8 cellular contexts compared by ENCODE assay signal in the genomic region with DNA sequence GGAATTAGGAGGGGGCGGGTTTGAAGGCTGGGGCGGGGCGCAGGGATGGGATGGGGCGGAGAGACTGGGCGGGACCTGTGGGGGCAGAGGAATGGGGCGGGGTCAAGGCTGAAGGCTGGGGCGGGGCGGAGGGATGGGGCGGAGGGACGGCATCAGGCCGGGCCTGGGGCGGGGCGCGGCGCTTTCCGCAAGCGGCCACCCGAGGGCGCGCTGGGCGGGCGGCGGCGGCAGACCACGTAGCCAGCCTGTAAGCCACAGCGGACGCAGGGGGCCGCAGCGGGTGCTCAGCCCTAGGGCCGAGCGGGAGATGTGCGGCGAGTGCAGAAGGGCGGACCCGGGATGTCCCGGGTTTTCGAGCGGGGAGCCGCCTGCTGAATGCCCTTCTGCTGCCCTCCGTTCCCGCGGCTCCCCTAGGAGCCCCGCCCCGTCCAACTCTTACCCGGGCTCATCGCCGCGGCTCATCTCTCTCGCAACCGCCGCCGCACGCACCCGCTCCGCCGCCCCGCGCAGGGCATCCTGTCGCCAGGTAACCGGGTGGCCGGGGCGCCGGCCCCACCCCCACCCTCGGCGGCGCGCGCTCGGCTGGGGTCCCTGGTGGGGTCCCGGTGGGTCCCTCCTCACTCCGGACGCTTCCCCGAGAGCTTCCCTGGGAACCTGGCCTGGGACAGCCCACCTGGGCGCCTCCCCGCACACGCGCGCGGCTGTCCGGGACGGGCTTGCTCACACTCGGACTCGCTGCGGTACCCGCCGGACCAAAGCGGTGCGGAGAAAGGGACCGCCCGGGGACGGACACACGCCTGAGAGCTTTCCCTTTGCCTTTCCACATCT. TPM values are rescaled to one million over a fixed set of nuclear protein-coding genes. Genes with fewer than 3 reads are reported as not detected.
A peak's percentile ranks its signal among the peaks of the same experiment; 100 is the strongest.
DNase-seq lines count a peak whose midpoint lies in the region; ATAC-seq and TF ChIP-seq lines count a peak whose summit lies in the region.

A gene (minus strand): TSS at position 499 of the 828 bp plus-strand sequence. CDS start 50 bp downstream, at position 449.

- in situ Hi-C loops in SK-MEL-5 (cut with HindIII; ENCODE audit: low pct_unique_long_range_greater_than_20kb, low sequenced_read_pairs), result no loop called here

- no peaks in the 10 kb centered on the region for H4K20me1 ChIP-seq in GM23338 (replicated peaks; ENCODE audit: insufficient read depth)

- H3K4me2 ChIP-seq in GM23338, result peak within 1 kb of the TSS; percentile 96

- H3F3A ChIP-seq in GM23338 (replicated peaks; ENCODE audit: low read depth), result no peaks in the 10 kb centered on the region

- H3K4me3 ChIP-seq in GM23338, result peak within 1 kb of the TSS; percentile 93

- peaks cover 23% of the 10 kb centered on the region for H3K27me3 ChIP-seq in GM23338 (ENCODE audit: insufficient read depth)

- no peaks in the 10 kb centered on the region for H3K9me2 ChIP-seq in GM23338 (ENCODE audit: insufficient read depth)

- peaks cover 3% of the 10 kb centered on the region; the same call in 2 of the 3 replicates for H3K36me3 Mint-ChIP-seq in GM23338 (ENCODE audit: low read depth)
- no peaks in the 10 kb centered on the region for H3K36me3 Mint-ChIP-seq in activated naive CD4-positive, alpha-beta T cell treated with anti-CD3 and anti-CD28 coated beads, Interleukin-2, amount 10 ng/mL, durations not matched to agents 7 days and 5 days

- peaks cover 15% of the 10 kb centered on the region for H3K4me1 Mint-ChIP-seq in GM23338
- H3K4me1 Mint-ChIP-seq in activated naive CD4-positive, alpha-beta T cell treated with anti-CD3 and anti-CD28 coated beads, Interleukin-2, amount 10 ng/mL, durations not matched to agents 7 days and 5 days, result peaks cover 8% of the 10 kb centered on the region

- H3K4me3 Mint-ChIP-seq in GM23338, result peak within 1 kb of the TSS; percentile 88
- H3K4me3 Mint-ChIP-seq in activated naive CD4-positive, alpha-beta T cell treated with anti-CD3 and anti-CD28 coated beads, Interleukin-2, amount 10 ng/mL, durations not matched to agents 7 days and 5 days, result peak within 1 kb of the TSS; percentile 81

- peak; percentile 89 for DNase-seq in ELR (ENCODE audit: low read depth)
- peak; percentile 98 for DNase-seq in GM23338 (ENCODE audit: low spot score)
- peak; percentile 84 for DNase-seq in LHCN-M2 (ENCODE audit: low read depth)
- peak; percentile 90 for DNase-seq in SK-MEL-5 (ENCODE audit: low read depth, low spot score)
- DNase-seq in activated naive CD4-positive, alpha-beta T cell treated with anti-CD3 and anti-CD28 coated beads, Interleukin-2, amount 10 ng/mL, durations not matched to agents 7 days and 5 days, result peak; percentile 92
- peak; percentile 98 for DNase-seq in globus pallidus (ENCODE audit: low spot score)
- peak; percentile 78 for DNase-seq in omental fat pad (ENCODE audit: low spot score)

- H3K27ac ChIP-seq in GM23338 (ENCODE audit: low read depth) (no peak within 1 kb of the TSS), temporal lobe (ENCODE audit: low read depth, low read length) (peak within 1 kb of the TSS; percentile 78)

- no peaks in the 10 kb centered on the region for H3K36me3 ChIP-seq in GM23338 (ENCODE audit: insufficient read depth)

- TF ChIP-seq CTCF in GM23338 (conservative IDR thresholded peaks at IDR 0.05; ENCODE audit: low read depth in 2 of 2), result peak; percentile 30 to 74
- TF ChIP-seq CTCF in omental fat pad (IDR thresholded peaks at IDR 0.05), result no peak

- H3K79me2 ChIP-seq in GM23338 (replicated peaks; ENCODE audit: insufficient read depth), result no peaks in the 10 kb centered on the region

- H3K27ac Mint-ChIP-seq in GM23338, result peak within 1 kb of the TSS; percentile 30; the same call in 1 of the 2 replicates
- peak within 1 kb of the TSS; percentile 19 for H3K27ac Mint-ChIP-seq in activated naive CD4-positive, alpha-beta T cell treated with anti-CD3 and anti-CD28 coated beads, Interleukin-2, amount 10 ng/mL, durations not matched to agents 7 days and 5 days

- CTCF ChIA-PET in activated naive CD4-positive, alpha-beta T cell treated with anti-CD3 and anti-CD28 coated beads, Interleukin-2, amount 10 ng/mL, durations not matched to agents 7 days and 5 days (lab: Charles Lee), result interaction anchor here (1.1 kb wide), 1 partner anchor 126 kb away, joined by 3 read pairs; no protein-coding TSS in a partner anchor

- H3K4me1 ChIP-seq in GM23338 (ENCODE audit: insufficient read depth), result peaks cover 10% of the 10 kb centered on the region; the same call in 1 of the 2 replicates

- ATAC-seq in GM23338, result peak; percentile 91
- peak; percentile 97 for ATAC-seq in omental fat pad (ENCODE audit: low FRiP score)

- H3K9me3 Mint-ChIP-seq in GM23338, result peaks cover 7% of the 10 kb centered on the region; the same call in 2 of the 3 replicates
- H3K9me3 Mint-ChIP-seq in activated naive CD4-positive, alpha-beta T cell treated with anti-CD3 and anti-CD28 coated beads, Interleukin-2, amount 10 ng/mL, durations not matched to agents 7 days and 5 days, result no peaks in the 10 kb centered on the region

- peaks cover 9% of the 10 kb centered on the region for H3K27me3 Mint-ChIP-seq in GM23338 (ENCODE audit: insufficient read depth, low read depth, poor library complexity)
- H3K27me3 Mint-ChIP-seq in activated naive CD4-positive, alpha-beta T cell treated with anti-CD3 and anti-CD28 coated beads, Interleukin-2, amount 10 ng/mL, durations not matched to agents 7 days and 5 days, result peaks cover 67% of the 10 kb centered on the region

- peak within 1 kb of the TSS; percentile 100 for H2AFZ ChIP-seq in GM23338

TF ChIP-seq in GM23338, 12 proteins besides CTCF, POLR2A, EP300 and RAD21:
- TF ChIP-seq, protein P1, sequence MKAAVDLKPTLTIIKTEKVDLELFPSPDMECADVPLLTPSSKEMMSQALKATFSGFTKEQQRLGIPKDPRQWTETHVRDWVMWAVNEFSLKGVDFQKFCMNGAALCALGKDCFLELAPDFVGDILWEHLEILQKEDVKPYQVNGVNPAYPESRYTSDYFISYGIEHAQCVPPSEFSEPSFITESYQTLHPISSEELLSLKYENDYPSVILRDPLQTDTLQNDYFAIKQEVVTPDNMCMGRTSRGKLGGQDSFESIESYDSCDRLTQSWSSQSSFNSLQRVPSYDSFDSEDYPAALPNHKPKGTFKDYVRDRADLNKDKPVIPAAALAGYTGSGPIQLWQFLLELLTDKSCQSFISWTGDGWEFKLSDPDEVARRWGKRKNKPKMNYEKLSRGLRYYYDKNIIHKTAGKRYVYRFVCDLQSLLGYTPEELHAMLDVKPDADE (IDR thresholded peaks at IDR 0.05), result no peak
- TF ChIP-seq CREB1 (CRISPR knock-in tag; IDR thresholded peaks at IDR 0.05; ENCODE audit: low read depth) (peak; percentile 56; the same call in 1 of the 2 replicates), POLR2AphosphoS5 (IDR thresholded peaks at IDR 0.05; ENCODE audit: low read depth) (peak; percentile 59)
TF ChIP-seq in GM23338: peak in this region for 2.

RNA-seq across cellular contexts. Expression of the gene that starts here (rescaled TPM):
- 0.97 and 5.4 TPM in 2 replicates for total RNA-seq in GM23338 (2014; rRNA removed; shearing (Covaris generic))
- polyA plus RNA-seq in GM23338 (2016; fragmentation: Nextera tagmentation; extraction: Ambion mirVana), result 3.9 and 6.7 TPM in 2 replicates
- 2.7 and 4.4 TPM in 2 replicates for total RNA-seq in LHCN-M2 (2014; rRNA removed)
- polyA plus RNA-seq in LHCN-M2 (2012), result 0.44 TPM
- total RNA-seq in SK-MEL-5 (2014; rRNA removed; shearing (Covaris generic)), result 0.92 and 2.7 TPM in 2 replicates
- 0.42 and 2.0 TPM in 2 replicates for polyA plus RNA-seq in SK-MEL-5 (2015; cell fraction: cytosol; rRNA removed)
- 0.76 and 6.4 TPM in 2 replicates for polyA plus RNA-seq in SK-MEL-5 (2015; cell fraction: nucleus; rRNA removed)
- 1 to 10 TPM in 1 of 4 donors, under 1 TPM in 3; 0.19 to 2.8 (median 0.36) TPM for total RNA-seq in omental fat pad
- 1.7 TPM for total RNA-seq in temporal lobe

Comparison
In these comparisons a context has a peak if more than half of its experiments do, and no peak if none do; other contexts are left out.
1. CTCF ChIP-seq: peak in GM23338 (2 of 2); none in omental fat pad (0 of 3).
2. Peak in every context shown above with its lines, with median percentiles within 50 percentile points of each other: DNase-seq.